In the genomic region with DNA sequence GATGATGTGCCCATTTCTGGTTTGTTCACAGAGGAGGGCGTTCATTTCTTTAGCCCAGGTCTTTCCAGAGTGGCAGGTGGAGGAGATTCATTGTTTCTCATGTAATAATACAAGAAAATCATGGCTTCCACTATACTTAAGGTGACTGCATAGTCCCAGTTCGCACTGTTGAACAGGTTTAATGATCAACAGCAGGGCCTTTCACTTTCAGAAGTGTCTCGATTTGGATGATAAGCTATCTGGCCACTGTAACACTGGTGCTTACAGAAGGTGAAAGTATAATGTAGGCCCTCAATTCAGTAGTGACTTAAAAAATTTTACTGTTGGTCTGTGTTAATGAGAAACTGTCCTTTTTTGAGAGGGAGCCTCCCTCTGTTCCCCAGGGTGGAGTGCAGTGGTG, we compare ENCODE assay signal across 8 cellular contexts. TPM values are rescaled to one million over a fixed set of nuclear protein-coding genes. Genes with fewer than 3 reads are reported as not detected.
DNase-seq lines count a peak whose midpoint lies in the region; ATAC-seq and TF ChIP-seq lines count a peak whose summit lies in the region.

No MANE protein-coding gene starts in this region.

- DNase-seq in GM10266 (ENCODE audit: extremely low spot score) (peak; percentile 66), Karpas-422 (no peak), esophagus squamous epithelium (lab: John Stamatoyannopoulos, UW) (no peak), NCI-H1092 treated with DMSO at 0.1 percent for 48 hours (lab: John Stamatoyannopoulos, UW) (no peak), NOMO-1 (lab: John Stamatoyannopoulos, UW; ENCODE audit: unreplicated experiment in 2 of 2) (no peak), NCI-H345 (lab: John Stamatoyannopoulos, UW) (no peak)

- TF ChIP-seq CTCF in GM10266 (IDR thresholded peaks at IDR 0.05; ENCODE audit: control insufficient read depth, insufficient read depth, low read depth, missing control alignments) = no peak
- no peak for TF ChIP-seq CTCF in esophagus squamous epithelium (IDR thresholded peaks at IDR 0.05)

- intact Hi-C loops in esophagus squamous epithelium (cut with DNase I) = no loop called here

- H3K27me3 ChIP-seq in Karpas-422 (ENCODE audit: low read length) = no peaks in the 10 kb centered on the region
- H3K27me3 ChIP-seq in esophagus squamous epithelium = no peaks in the 10 kb centered on the region
- H3K27me3 ChIP-seq in subcutaneous abdominal adipose tissue (ENCODE audit: control insufficient read depth in 5 of 5, insufficient read depth in 4 of 5, low read length in 5 of 5) = no peaks in the 10 kb centered on the region

- TF ChIP-seq POLR2A in esophagus squamous epithelium (IDR thresholded peaks at IDR 0.05) = no peak

- no peak overlapping the region for H2AFZ ChIP-seq in Karpas-422 (ENCODE audit: low read length)

- peaks cover 53% of the 10 kb centered on the region for H3K79me2 ChIP-seq in Karpas-422 (ENCODE audit: low read length)

- H3K4me1 ChIP-seq in Karpas-422 (ENCODE audit: low read length) (peaks cover 24% of the 10 kb centered on the region), esophagus squamous epithelium (peaks cover 9 to 38% (median 18%) of the 10 kb centered on the region in 3 donors), subcutaneous abdominal adipose tissue (ENCODE audit: control insufficient read depth in 5 of 5, insufficient read depth in 5 of 5, low read length in 5 of 5) (peaks cover 3 to 30% (median 27%) of the 10 kb centered on the region in 5 donors)

- no peaks in the 10 kb centered on the region for H3K9me2 ChIP-seq in Karpas-422 (replicated peaks; ENCODE audit: insufficient read depth, low read length)

- no peaks in the 10 kb centered on the region for H3K9me3 ChIP-seq in Karpas-422 (ENCODE audit: low read length)
- no peaks in the 10 kb centered on the region for H3K9me3 ChIP-seq in esophagus squamous epithelium
- H3K9me3 ChIP-seq in subcutaneous abdominal adipose tissue (ENCODE audit: control insufficient read depth in 5 of 5, low read length in 5 of 5) = no peaks in the 10 kb centered on the region

- H3K36me3 ChIP-seq in Karpas-422 (ENCODE audit: insufficient read depth, low read length) = peaks cover 17% of the 10 kb centered on the region
- H3K36me3 ChIP-seq in esophagus squamous epithelium = peaks cover 0 to 35% (median 0%) of the 10 kb centered on the region in 3 donors
- H3K36me3 ChIP-seq in subcutaneous abdominal adipose tissue (ENCODE audit: control insufficient read depth in 5 of 5, insufficient read depth in 5 of 5, low read length in 5 of 5) = peaks cover 3 to 20% (median 11%) of the 10 kb centered on the region in 5 donors

- H3K9ac ChIP-seq in Karpas-422 (ENCODE audit: low read length) (peak overlapping the region; percentile 84), subcutaneous abdominal adipose tissue (ENCODE audit: low read length in 5 of 5) (peak overlapping the region in 4 of 5 donors; percentile 23 to 91 (median 86))

- H3K27ac ChIP-seq in Karpas-422 (ENCODE audit: low read length) (no peak overlapping the region), esophagus squamous epithelium (peak overlapping the region in 3 of 4 donors; percentile 85 to 94 (median 92)), subcutaneous abdominal adipose tissue (ENCODE audit: low read depth, low read length) (no peak overlapping the region)

- no peaks in the 10 kb centered on the region for H4K20me1 ChIP-seq in Karpas-422 (ENCODE audit: insufficient read depth, low read depth, low read length)

- WGBS in esophagus squamous epithelium, 2 donors = 70 to 72% methylated on average over 3 of the region's 3 CpGs

- peak overlapping the region; percentile 90 for H3K4me2 ChIP-seq in Karpas-422 (ENCODE audit: low read depth, low read length, poor library complexity, severe bottlenecking)

- peak overlapping the region; percentile 93 for H3K4me3 ChIP-seq in Karpas-422 (ENCODE audit: low read length)
- H3K4me3 ChIP-seq in esophagus squamous epithelium = peak overlapping the region; percentile 67 to 95 (median 85)
- peak overlapping the region in 4 of 5 donors; percentile 81 to 93 (median 88) for H3K4me3 ChIP-seq in subcutaneous abdominal adipose tissue (ENCODE audit: low read depth in 1 of 5, low read length in 5 of 5)

- peak; percentile 43 for ATAC-seq in GM21528 (IDR thresholded peaks at IDR 0.05; ENCODE audit: low FRiP score, unreplicated experiment)

RNA-seq across cellular contexts. Expression of gene RMC1, which starts 1.4 kb away (rescaled TPM):
- 29.3 and 57.7 TPM in 2 replicates for total RNA-seq in Karpas-422 (2014; rRNA removed; shearing (Covaris generic); ENCODE audit: low replicate concordance)
- 10 to 100 TPM; 16.6 to 20.2 (median 18.4) TPM for total RNA-seq in esophagus squamous epithelium

RNA-seq across cellular contexts. Expression of gene RIOK3, which starts 51.6 kb away (rescaled TPM):
- total RNA-seq in Karpas-422 (2014; rRNA removed; shearing (Covaris generic); ENCODE audit: low replicate concordance) = 25.1 and 31.1 TPM in 2 replicates
- total RNA-seq in esophagus squamous epithelium = 100 to 1,000 TPM in 1 of 4 donors, 10 to 100 TPM in 3; 58.4 to 140 (median 84.4) TPM

Comparison
In these comparisons a context has a peak if more than half of its experiments do, and no peak if none do; other contexts are left out.
1. H3K27ac ChIP-seq: peak in esophagus squamous epithelium (3 of 4); none in Karpas-422 (single experiment) and subcutaneous abdominal adipose tissue (single experiment).
2. Peak in every context shown above with its lines, with median percentiles within 50 percentile points of each other: H3K4me3 ChIP-seq.